In genomic region chr1:6569033-6569432, GRCh38 we compare ENCODE assay signal across 23 cellular contexts. TPM values are rescaled to one million over a fixed set of nuclear protein-coding genes. Genes with fewer than 3 reads are reported as not detected.
"Had no signal": no experiment of that assay in that cellular context is flagged by ENCODE, and none has a peak within 500 bp of the region (broad histone marks: within the 10 kb centered on the region; RNA-seq: fewer than 3 reads in every experiment).

No MANE protein-coding gene starts in this region.

- H3K9me2 ChIP-seq: SK-N-SH had no signal

- H3K27ac Mint-ChIP-seq: IgD-negative memory B cell, T-cell had no signal

- H3K27ac ChIP-seq: RWPE1 had no signal

- H3K9ac ChIP-seq: SK-N-SH had no signal

- H3K4me3 Mint-ChIP-seq: T-cell had no signal

- H3K4me1 Mint-ChIP-seq: T-cell had no signal

- H3K36me3 Mint-ChIP-seq: IgD-negative memory B cell, T-cell had no signal

- ATAC-seq: Panc1, T-cell had no signal

- H3K9me3 Mint-ChIP-seq: IgD-negative memory B cell had no signal

- H3K9me3 ChIP-seq: SK-N-SH had no signal

- H3K4me2 ChIP-seq: SK-N-SH had no signal

- DNase-seq: KBM-7, NCI-H1092, NCI-H1436, NCI-H187, NCI-H2029, NCI-H2081 treated with DMSO at 0.1 percent for 48 hours, NCI-H2171, NCI-H226, NCI-H446, NCI-H510A, NCI-H524 treated with DMSO at 0.1 percent for 48 hours, NCI-H69, NCI-H774, SHP77, SK-N-SH, SW 1271, T-cell had no signal

RNA-seq across cellular contexts. Expression of gene TAS1R1, which starts 13.9 kb away (rescaled TPM):
- total RNA-seq: HT1080, MCF 10A, SK-MEL-5, T-cell had no signal
- polyA plus RNA-seq: IgD-negative memory B cell, SK-N-SH had no signal
